19 cellular contexts compared by ENCODE assay signal in the genomic region with DNA sequence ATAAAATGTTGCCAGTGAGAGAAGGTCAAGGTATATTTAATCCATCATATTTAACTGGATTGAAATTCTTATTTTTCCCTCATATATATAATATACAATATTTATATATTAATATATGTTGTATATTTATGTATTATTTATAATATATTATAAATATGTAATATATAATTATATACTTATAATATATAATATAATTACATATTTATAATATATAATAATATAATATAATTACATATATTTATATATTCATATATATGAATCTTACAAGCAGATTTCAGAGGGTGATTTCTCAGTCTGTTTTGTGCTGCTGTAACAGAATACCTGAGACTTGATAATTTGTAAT. TPM values are rescaled to one million over a fixed set of nuclear protein-coding genes. Genes with fewer than 3 reads are reported as not detected.
DNase-seq lines count a peak whose midpoint lies in the region; ATAC-seq, FAIRE-seq and TF ChIP-seq lines count a peak whose summit lies in the region.
"Had no signal": no experiment of that assay in that cellular context is flagged by ENCODE, and none has a peak within 500 bp of the region (broad histone marks: within the 10 kb centered on the region; RNA-seq: fewer than 3 reads in every experiment).

No MANE protein-coding gene starts in this region.

- CTCF ChIA-PET in A549 (lab: Yijun Ruan, JAX), result interaction anchor here (1.0 to 1.4 kb wide), 2 partner anchors 40 to 316 kb away, joined by 3 read pairs; no protein-coding TSS in a partner anchor
- CTCF ChIA-PET in PC-9 (lab: Charles Lee), result no interaction called here

- peaks cover 43% of the 10 kb centered on the region for H3K4me1 Mint-ChIP-seq in astrocyte (ENCODE audit: low read depth, unreplicated experiment)
- H3K4me1 Mint-ChIP-seq in mesothelial cell of epicardium, result peaks cover 62% of the 10 kb centered on the region

- H3K79me2 ChIP-seq in PC-9 (ENCODE audit: low read depth) (no peaks in the 10 kb centered on the region), astrocyte (ENCODE audit: insufficient read depth, low read length) (no peaks in the 10 kb centered on the region)

- no peak overlapping the region for H3K4me3 ChIP-seq in A549
- H3K4me3 ChIP-seq in PC-9, result no peak overlapping the region
- H3K4me3 ChIP-seq in astrocyte (ENCODE audit: insufficient read depth, low read depth, low read length), result no peak overlapping the region
- H3K4me3 ChIP-seq in small intestine (ENCODE audit: low read depth in 1 of 2, low read length in 2 of 2), result no peak overlapping the region
- no peak overlapping the region for H3K4me3 ChIP-seq in H7 (ENCODE audit: insufficient read depth, low read depth, low read length)
- H3K4me3 ChIP-seq: BLaER1, HAP-1, K562 had no signal

- H3K36me3 Mint-ChIP-seq in astrocyte (ENCODE audit: low read depth, unreplicated experiment), result peaks cover 2% of the 10 kb centered on the region
- no peaks in the 10 kb centered on the region for H3K36me3 Mint-ChIP-seq in mesothelial cell of epicardium

- TF ChIP-seq EP300 in A549 (IDR thresholded peaks at IDR 0.05), result no peak

- no peak for TF ChIP-seq RAD21 in A549 (conservative IDR thresholded peaks at IDR 0.05 in 1 of 2, IDR thresholded peaks at IDR 0.05 in 1 of 2)

- H3K27me3 Mint-ChIP-seq in astrocyte (ENCODE audit: low read depth, unreplicated experiment) (peaks cover 29% of the 10 kb centered on the region), mesothelial cell of epicardium (ENCODE audit: low read depth) (no peaks in the 10 kb centered on the region)

- ATAC-seq in A549, result no peak

- intact Hi-C loops in PC-9 (cut with micrococcal nuclease; ENCODE audit: unreplicated experiment), result no loop called here

- H2AFZ ChIP-seq in PC-9 (no peak overlapping the region), astrocyte (ENCODE audit: low read depth, low read length) (no peak overlapping the region)

- TF ChIP-seq CTCF in A549 (IDR thresholded peaks at IDR 0.05) (no peak), PC-9 (conservative IDR thresholded peaks at IDR 0.05) (no peak), astrocyte (IDR thresholded peaks at IDR 0.05; ENCODE audit: insufficient read depth, low read depth, low read length) (no peak), mesothelial cell of epicardium (IDR thresholded peaks at IDR 0.05; ENCODE audit: unreplicated experiment) (no peak)

- FAIRE-seq in A549 (lab: Jason Lieb, UNC) (no peak), astrocyte (lab: Jason Lieb, UNC) (no peak), small intestine (lab: Jason Lieb, UNC) (no peak)
- FAIRE-seq: GM12891, GM19239, H1, HTR-8/SVneo had no signal

- BruUV-seq in PC-9 (replicated peaks; lab: Mats Ljungman, UMichigan), result no TSS peak

- H3F3A ChIP-seq in PC-9 (ENCODE audit: insufficient read depth, low read depth), result no peaks in the 10 kb centered on the region

- no peaks in the 10 kb centered on the region for H4K20me1 ChIP-seq in PC-9 (ENCODE audit: insufficient read depth)
- H4K20me1 ChIP-seq in astrocyte (ENCODE audit: insufficient read depth, low read length), result no peaks in the 10 kb centered on the region
- H4K20me1 ChIP-seq: BLaER1 had no signal

- no peaks in the 10 kb centered on the region for H3K9me2 ChIP-seq in PC-9 (ENCODE audit: insufficient read depth)

- no peaks in the 10 kb centered on the region for H3K9me3 ChIP-seq in A549
- no peaks in the 10 kb centered on the region for H3K9me3 ChIP-seq in PC-9 (ENCODE audit: insufficient read depth, low read depth)
- no peaks in the 10 kb centered on the region for H3K9me3 ChIP-seq in astrocyte (ENCODE audit: insufficient read depth, low read depth, low read length)
- H3K9me3 ChIP-seq in small intestine (ENCODE audit: control insufficient read depth, low read depth), result no peaks in the 10 kb centered on the region
- H3K9me3 ChIP-seq: BLaER1, HAP-1 had no signal

- H3K27ac Mint-ChIP-seq in astrocyte (ENCODE audit: unreplicated experiment) (peak overlapping the region; percentile 64), mesothelial cell of epicardium (peak overlapping the region; percentile 82)

- H3K36me3 ChIP-seq in PC-9 (ENCODE audit: low read depth) (no peaks in the 10 kb centered on the region), astrocyte (ENCODE audit: insufficient read depth, low read length) (no peaks in the 10 kb centered on the region), small intestine (ENCODE audit: control insufficient read depth in 2 of 2, insufficient read depth in 2 of 2, low read length in 2 of 2) (no peaks in the 10 kb centered on the region), H7 (replicated peaks; ENCODE audit: control insufficient read depth, insufficient read depth, low read length) (no peaks in the 10 kb centered on the region)
- H3K36me3 ChIP-seq: BLaER1, HAP-1 had no signal

- no peak overlapping the region for H3K9ac ChIP-seq in astrocyte (ENCODE audit: low read length)
- H3K9ac ChIP-seq: BLaER1 had no signal

- H3K4me2 ChIP-seq in A549 (peak overlapping the region; percentile 27; the same call in 2 of the 3 replicates), PC-9 (peak overlapping the region; percentile 54; the same call in 1 of the 2 replicates), astrocyte (ENCODE audit: low read length) (no peak overlapping the region)

- H3K27ac ChIP-seq in A549 (peak overlapping the region; percentile 48 to 72; a peak in 4 of 6 replicates), PC-9 (peak overlapping the region; percentile 69), astrocyte (ENCODE audit: low read depth, low read length) (no peak overlapping the region), small intestine (ENCODE audit: low read depth in 1 of 2, low read length in 1 of 2) (no peak overlapping the region)
- H3K27ac ChIP-seq: BLaER1 had no signal

- H3K4me3 Mint-ChIP-seq in astrocyte (ENCODE audit: unreplicated experiment) (no peak overlapping the region), mesothelial cell of epicardium (no peak overlapping the region)
- H3K4me3 Mint-ChIP-seq: CD8-positive, alpha-beta memory T cell had no signal

- H3K9me3 Mint-ChIP-seq in astrocyte (ENCODE audit: unreplicated experiment) (peaks cover 8% of the 10 kb centered on the region), mesothelial cell of epicardium (peaks cover 5% of the 10 kb centered on the region)

- H3K27me3 ChIP-seq in PC-9 (ENCODE audit: insufficient read depth, low read depth) (no peaks in the 10 kb centered on the region), astrocyte (ENCODE audit: insufficient read depth, low read length) (peaks cover 9% of the 10 kb centered on the region), small intestine (ENCODE audit: control insufficient read depth in 2 of 2, insufficient read depth in 2 of 2, low read length in 2 of 2) (no peaks in the 10 kb centered on the region), H7 (ENCODE audit: control insufficient read depth, insufficient read depth, low read length) (no peaks in the 10 kb centered on the region)
- H3K27me3 ChIP-seq: BLaER1 had no signal

- DNase-seq in A549 (ENCODE audit: low read depth in 1 of 2, low spot score in 1 of 2) (no peak), PC-9 (no peak), astrocyte (ENCODE audit: low read depth) (no peak), mesothelial cell of epicardium (ENCODE audit: low spot score in 2 of 2, unreplicated experiment in 2 of 2) (no peak), small intestine (no peak), amniotic stem cell (lab: John Stamatoyannopoulos, UW) (no peak), A172 (ENCODE audit: low spot score) (no peak), H7 (no peak)
- DNase-seq: CD8-positive, alpha-beta memory T cell; COR-L47; DMS 273 treated with DMSO at 0.1 percent for 48 hours; DND-41 had no signal

- POLR2A ChIA-PET in A549 (lab: Yijun Ruan, JAX), result no interaction called here
- POLR2A ChIA-PET in PC-9 (lab: Charles Lee; ENCODE audit: unreplicated experiment), result no interaction called here

- H3K4me1 ChIP-seq in A549 (peaks cover 13% of the 10 kb centered on the region; the same call in 2 of the 3 replicates), PC-9 (replicated peaks; ENCODE audit: insufficient read depth) (peaks cover 17% of the 10 kb centered on the region), astrocyte (ENCODE audit: insufficient read depth, low read length) (peaks cover 20% of the 10 kb centered on the region), small intestine (ENCODE audit: control insufficient read depth in 2 of 2, insufficient read depth in 1 of 2, low read depth in 1 of 2, low read length in 1 of 2) (peaks cover 0 to 6% of the 10 kb centered on the region in 2 donors)
- H3K4me1 ChIP-seq: HAP-1 had no signal

- no peak for TF ChIP-seq POLR2A in A549 (IDR thresholded peaks at IDR 0.05; ENCODE audit: low read length)

TF ChIP-seq in A549, 52 proteins besides CTCF, POLR2A, EP300 and RAD21 (continues in another document):
- TF ChIP-seq NPAS2 (CRISPR knock-in tag; IDR thresholded peaks at IDR 0.05; ENCODE audit: borderline replicate concordance) (no peak), RARB (CRISPR knock-in tag; IDR thresholded peaks at IDR 0.05) (no peak), SREBF2 (IDR thresholded peaks at IDR 0.05) (no peak), PHF8 (IDR thresholded peaks at IDR 0.05; ENCODE audit: borderline replicate concordance, low read depth) (no peak), HOXB5 (CRISPR knock-in tag; IDR thresholded peaks at IDR 0.05) (no peak), ZNF302 (CRISPR knock-in tag; IDR thresholded peaks at IDR 0.05) (no peak), RFX5 (IDR thresholded peaks at IDR 0.05) (no peak)

RNA-seq across cellular contexts. Expression of gene TLE3, which starts 52.7 kb away (rescaled TPM):
- polyA plus RNA-seq in A549 (2011; rRNA removed) (4.6 and 6.6 TPM in 2 replicates), A549 (2017; fragmentation: RNase III; extraction: RNeasy Plus Mini Kit Qiagen cat#74134 plus additional on column Dnase treatment) (5.3 to 5.7 TPM (median 5.5 TPM) in 3 replicates), small intestine (10 to 100 TPM; 14.3 to 22.2 (median 14.6) TPM)
- 6.7 and 9.5 TPM in 2 replicates for polyA plus RNA-seq in A549 (2012; cell fraction: cytosol; rRNA removed)
- 17.4 and 28.4 TPM in 2 replicates for polyA plus RNA-seq in A549 (2012; cell fraction: nucleus; rRNA removed)
- polyA minus RNA-seq in A549 (2011; rRNA and poly(A)+ RNA removed), result 11.0 and 13.6 TPM in 2 replicates
- total RNA-seq in PC-9 (2021) (51.3 and 72.4 TPM in 2 replicates), astrocyte (45.4 and 61.0 TPM in 2 replicates), mesothelial cell of epicardium (147 to 165 TPM (median 156 TPM) in 3 replicates)
- 0.10 and 0.59 TPM in 2 replicates for total RNA-seq in A172 (2014; rRNA removed; shearing (Covaris generic))
- total RNA-seq in H7 (2014; rRNA removed; shearing (Covaris generic)), result 83.5 and 108 TPM in 2 replicates

Comparison
In these comparisons a context has a peak if more than half of its experiments do, and no peak if none do; other contexts are left out.
1. H3K27ac ChIP-seq: peak in A549 (2 of 2) and PC-9 (single experiment); none in astrocyte (single experiment) and small intestine (0 of 2).
2. RNA of gene TLE3, which starts 52.7 kb away (total RNA-seq): 147 to 165 TPM in mesothelial cell of epicardium, 83.5 to 108 TPM in H7, 51.3 to 72.4 TPM in PC-9 and 45.4 to 61.0 TPM in astrocyte; 0.10 to 0.59 TPM in A172; every median in the first group is over 10 times any median in the second.